Comparison of ENCODE assay signal across 2 cellular contexts in the genomic region with DNA sequence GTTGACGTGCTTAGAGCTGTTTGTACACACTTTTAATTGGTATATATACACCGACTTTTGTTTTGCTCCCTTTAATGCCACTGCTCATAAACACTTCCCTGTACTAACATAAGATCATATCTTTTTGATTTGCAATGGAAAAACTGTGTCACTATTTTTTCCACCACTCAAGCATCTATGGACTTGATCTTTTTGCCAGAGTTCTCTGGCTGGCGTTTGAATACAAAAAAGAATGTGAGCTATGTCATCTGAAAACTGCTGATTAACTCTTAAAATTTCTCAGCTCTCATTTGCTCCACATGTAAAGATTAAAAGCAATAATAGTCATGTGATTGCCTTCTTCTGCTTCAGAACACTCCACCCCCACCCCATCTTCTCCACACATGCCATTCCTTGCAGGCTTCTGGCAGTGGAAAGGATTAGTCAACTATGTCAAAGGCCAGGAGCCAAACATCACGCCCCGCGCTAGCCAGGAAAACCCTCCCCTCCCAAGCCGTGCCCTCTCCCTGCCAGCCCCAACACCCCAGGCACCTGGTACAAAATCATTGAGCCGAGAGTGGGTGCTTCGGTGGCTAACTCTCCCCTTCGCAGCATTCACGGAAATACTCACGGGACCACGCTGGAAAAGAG.
TF ChIP-seq lines count a peak whose summit lies in the region.

No MANE protein-coding gene starts in this region.

TF ChIP-seq in A549, 52 proteins besides CTCF, POLR2A, EP300 and RAD21 (continued from another document):
- TF ChIP-seq MAFK (IDR thresholded peaks at IDR 0.05; ENCODE audit: partially characterized antibody) (peak; percentile 16), RNF2 (IDR thresholded peaks at IDR 0.05; ENCODE audit: borderline replicate concordance, low read depth) (no peak), NFE2L2 (conservative IDR thresholded peaks at IDR 0.05; ENCODE audit: low read length) (no peak), FOSL2 (IDR thresholded peaks at IDR 0.05) (no peak), FOSL2 (CRISPR knock-in tag; IDR thresholded peaks at IDR 0.05) (peak; percentile 12; the same call in 1 of the 2 replicates)
- TF ChIP-seq, protein P1, sequence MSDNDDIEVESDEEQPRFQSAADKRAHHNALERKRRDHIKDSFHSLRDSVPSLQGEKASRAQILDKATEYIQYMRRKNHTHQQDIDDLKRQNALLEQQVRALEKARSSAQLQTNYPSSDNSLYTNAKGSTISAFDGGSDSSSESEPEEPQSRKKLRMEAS (IDR thresholded peaks at IDR 0.05) = 0 out of 2 replicates have a peak, but pooled peaks have one; percentile 31
- TF ChIP-seq, protein P2, sequence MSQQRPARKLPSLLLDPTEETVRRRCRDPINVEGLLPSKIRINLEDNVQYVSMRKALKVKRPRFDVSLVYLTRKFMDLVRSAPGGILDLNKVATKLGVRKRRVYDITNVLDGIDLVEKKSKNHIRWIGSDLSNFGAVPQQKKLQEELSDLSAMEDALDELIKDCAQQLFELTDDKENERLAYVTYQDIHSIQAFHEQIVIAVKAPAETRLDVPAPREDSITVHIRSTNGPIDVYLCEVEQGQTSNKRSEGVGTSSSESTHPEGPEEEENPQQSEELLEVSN (IDR thresholded peaks at IDR 0.05; ENCODE audit: borderline replicate concordance, low read depth) = no peak
TF ChIP-seq in A549: peak in this region for 3.

TF ChIP-seq in IMR-90, 13 proteins besides CTCF, POLR2A, EP300 and RAD21 (continued from another document):
- TF ChIP-seq CEBPB (IDR thresholded peaks at IDR 0.05; ENCODE audit: low read depth, low read length) = no peak
- no peak for TF ChIP-seq FOS (IDR thresholded peaks at IDR 0.05; ENCODE audit: low read depth, low read length)
- no peak for TF ChIP-seq NFE2L2 (IDR thresholded peaks at IDR 0.05; ENCODE audit: low read depth, low read length)
- peak; percentile 40 for TF ChIP-seq MAFK (IDR thresholded peaks at IDR 0.05; ENCODE audit: low read depth, low read length)
- TF ChIP-seq, protein P3, sequence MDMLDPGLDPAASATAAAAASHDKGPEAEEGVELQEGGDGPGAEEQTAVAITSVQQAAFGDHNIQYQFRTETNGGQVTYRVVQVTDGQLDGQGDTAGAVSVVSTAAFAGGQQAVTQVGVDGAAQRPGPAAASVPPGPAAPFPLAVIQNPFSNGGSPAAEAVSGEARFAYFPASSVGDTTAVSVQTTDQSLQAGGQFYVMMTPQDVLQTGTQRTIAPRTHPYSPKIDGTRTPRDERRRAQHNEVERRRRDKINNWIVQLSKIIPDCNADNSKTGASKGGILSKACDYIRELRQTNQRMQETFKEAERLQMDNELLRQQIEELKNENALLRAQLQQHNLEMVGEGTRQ (IDR thresholded peaks at IDR 0.05; ENCODE audit: low read depth, low read length) = peak; percentile 71; the same call in 1 of the 2 replicates
- TF ChIP-seq RCOR1 (IDR thresholded peaks at IDR 0.05; ENCODE audit: insufficient replicate concordance, low read length) = peak; percentile 62
- no peak for TF ChIP-seq RFX5 (IDR thresholded peaks at IDR 0.05; ENCODE audit: low read depth, low read length)
- TF ChIP-seq, protein P4, sequence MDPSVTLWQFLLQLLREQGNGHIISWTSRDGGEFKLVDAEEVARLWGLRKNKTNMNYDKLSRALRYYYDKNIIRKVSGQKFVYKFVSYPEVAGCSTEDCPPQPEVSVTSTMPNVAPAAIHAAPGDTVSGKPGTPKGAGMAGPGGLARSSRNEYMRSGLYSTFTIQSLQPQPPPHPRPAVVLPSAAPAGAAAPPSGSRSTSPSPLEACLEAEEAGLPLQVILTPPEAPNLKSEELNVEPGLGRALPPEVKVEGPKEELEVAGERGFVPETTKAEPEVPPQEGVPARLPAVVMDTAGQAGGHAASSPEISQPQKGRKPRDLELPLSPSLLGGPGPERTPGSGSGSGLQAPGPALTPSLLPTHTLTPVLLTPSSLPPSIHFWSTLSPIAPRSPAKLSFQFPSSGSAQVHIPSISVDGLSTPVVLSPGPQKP (IDR thresholded peaks at IDR 0.05; ENCODE audit: borderline replicate concordance, low read depth, low read length) = no peak
- no peak for TF ChIP-seq CHD1 (IDR thresholded peaks at IDR 0.05; ENCODE audit: low read depth, low read length)
